Comparison of ENCODE assay signal across 8 cellular contexts in genomic region chr12:46387697-46388096, GRCh38. TPM values are rescaled to one million over a fixed set of nuclear protein-coding genes. Genes with fewer than 3 reads are reported as not detected.
DNase-seq lines count a peak whose midpoint lies in the region; ATAC-seq, FAIRE-seq and TF ChIP-seq lines count a peak whose summit lies in the region.

No MANE protein-coding gene starts in this region.

- H3K79me2 ChIP-seq in OCI-LY1 (ENCODE audit: insufficient read depth, low read length), result no peaks in the 10 kb centered on the region

- ATAC-seq in HG03378 (IDR thresholded peaks at IDR 0.05; ENCODE audit: unreplicated experiment) (no peak), pancreas (no peak)

- H3K27me3 ChIP-seq in OCI-LY1 (ENCODE audit: insufficient read depth, low read length) (no peaks in the 10 kb centered on the region), stomach (no peaks in the 10 kb centered on the region), WERI-Rb-1 (ENCODE audit: insufficient read depth, low read depth, severe bottlenecking) (no peaks in the 10 kb centered on the region), pancreas (no peaks in the 10 kb centered on the region)

- H3K4me3 ChIP-seq in OCI-LY1 (ENCODE audit: low read depth, low read length, poor library complexity, severe bottlenecking) (peak overlapping the region; percentile 43), stomach (no peak overlapping the region), WERI-Rb-1 (ENCODE audit: low read depth, low read length) (no peak overlapping the region), pancreas (no peak overlapping the region)

- H3K9me3 ChIP-seq in OCI-LY1 (ENCODE audit: low read length), result no peaks in the 10 kb centered on the region
- no peaks in the 10 kb centered on the region for H3K9me3 ChIP-seq in stomach
- no peaks in the 10 kb centered on the region for H3K9me3 ChIP-seq in WERI-Rb-1 (ENCODE audit: severe bottlenecking)
- H3K9me3 ChIP-seq in pancreas, result no peaks in the 10 kb centered on the region

- peaks cover 8% of the 10 kb centered on the region; the same call in 1 of the 2 replicates for H3F3A ChIP-seq in OCI-LY1 (ENCODE audit: insufficient read depth, low read length)

- TF ChIP-seq CTCF in OCI-LY1 (IDR thresholded peaks at IDR 0.05; ENCODE audit: low read length) (no peak), stomach (IDR thresholded peaks at IDR 0.05) (no peak), WERI-Rb-1 (IDR thresholded peaks at IDR 0.05; ENCODE audit: low read depth, low read length) (no peak), pancreas (IDR thresholded peaks at IDR 0.05) (no peak)

- H3K36me3 ChIP-seq in OCI-LY1 (ENCODE audit: insufficient read depth, low read length) (no peaks in the 10 kb centered on the region), stomach (no peaks in the 10 kb centered on the region), WERI-Rb-1 (no peaks in the 10 kb centered on the region), pancreas (no peaks in the 10 kb centered on the region)

- peak overlapping the region; percentile 87 for H3K27ac ChIP-seq in OCI-LY1 (ENCODE audit: low read depth, low read length, poor library complexity, severe bottlenecking)
- peak overlapping the region in 4 of 5 donors; percentile 56 to 100 (median 99) for H3K27ac ChIP-seq in stomach
- H3K27ac ChIP-seq in WERI-Rb-1, result no peak overlapping the region
- no peak overlapping the region for H3K27ac ChIP-seq in pancreas

- intact Hi-C loops in stomach (cut with DNase I; ENCODE audit: low total_unique reads), result no loop called here
- intact Hi-C loops in pancreas (cut with DNase I), result no loop called here

- FAIRE-seq in pancreas (lab: Jason Lieb, UNC), result no peak

- H3K9me2 ChIP-seq in OCI-LY1 (ENCODE audit: low read depth, low read length), result no peaks in the 10 kb centered on the region

- peak overlapping the region; percentile 61 for H3K4me2 ChIP-seq in OCI-LY1 (ENCODE audit: low read length)

- TF ChIP-seq EP300 in stomach (IDR thresholded peaks at IDR 0.05), result no peak

- H3K4me1 ChIP-seq in OCI-LY1 (ENCODE audit: insufficient read depth, low read length, severe bottlenecking), result peaks cover 86% of the 10 kb centered on the region
- peaks cover 31 to 65% (median 40%) of the 10 kb centered on the region in 4 donors for H3K4me1 ChIP-seq in stomach
- H3K4me1 ChIP-seq in pancreas, result peaks cover 11 to 34% (median 24%) of the 10 kb centered on the region in 3 donors

- H3K9ac ChIP-seq in OCI-LY1 (ENCODE audit: low read length), result peak overlapping the region; percentile 52

- no peak for TF ChIP-seq POLR2A in stomach (IDR thresholded peaks at IDR 0.05)

- no peaks in the 10 kb centered on the region for H4K20me1 ChIP-seq in OCI-LY1 (ENCODE audit: insufficient read depth, low read length)

- DNase-seq in activated T-cell treated with anti-CD3 and anti-CD28 coated beads, Interleukin-2, amount 50 U/mL, for 48 hours, result peak; percentile 53 to 65
- no peak for DNase-seq in activated T-cell treated with anti-CD3 and anti-CD28 coated beads, Interleukin-2, amount 50 U/mL, for 1 hour
- peak; percentile 61 for DNase-seq in glomerular visceral epithelial cell (ENCODE audit: extremely low spot score)
- DNase-seq in stomach, result no peak
- no peak for DNase-seq in WERI-Rb-1
- no peak for DNase-seq in pancreas

- no peak overlapping the region for H2AFZ ChIP-seq in OCI-LY1 (ENCODE audit: low read length)

- 83 to 92% (median 88%) methylated on average over 7 of the region's 7 CpGs for WGBS in stomach, 5 donors
- 92 to 94% methylated on average over 7 of the region's 7 CpGs for WGBS in pancreas, 2 donors

RNA-seq across cellular contexts. Expression of gene SLC38A2, which starts 15.1 kb away (rescaled TPM):
- 100 to 1,000 TPM; 141 to 716 (median 250) TPM for total RNA-seq in stomach
- polyA plus RNA-seq in stomach, result 10 to 100 TPM; 26.6 to 88.6 (median 27.2) TPM
- 100 to 1,000 TPM in 1 of 6 donors, 10 to 100 TPM in 5; 32.4 to 155 (median 81.5) TPM for total RNA-seq in pancreas
- polyA plus RNA-seq in pancreas, result 10 to 100 TPM; 24.2 to 49.3 TPM

Comparison
In these comparisons a context has a peak if more than half of its experiments do, and no peak if none do; other contexts are left out.
1. DNase-seq: peak in activated T-cell treated with anti-CD3 and anti-CD28 coated beads, Interleukin-2, amount 50 U/mL, for 48 hours (2 of 2) and glomerular visceral epithelial cell (single experiment); none in activated T-cell treated with anti-CD3 and anti-CD28 coated beads, Interleukin-2, amount 50 U/mL, for 1 hour (single experiment), stomach (single experiment), WERI-Rb-1 (single experiment) and pancreas (0 of 6).
2. H3K27ac ChIP-seq: peak in OCI-LY1 (single experiment) and stomach (4 of 5); none in WERI-Rb-1 (single experiment) and pancreas (0 of 4).